In the genomic region with DNA sequence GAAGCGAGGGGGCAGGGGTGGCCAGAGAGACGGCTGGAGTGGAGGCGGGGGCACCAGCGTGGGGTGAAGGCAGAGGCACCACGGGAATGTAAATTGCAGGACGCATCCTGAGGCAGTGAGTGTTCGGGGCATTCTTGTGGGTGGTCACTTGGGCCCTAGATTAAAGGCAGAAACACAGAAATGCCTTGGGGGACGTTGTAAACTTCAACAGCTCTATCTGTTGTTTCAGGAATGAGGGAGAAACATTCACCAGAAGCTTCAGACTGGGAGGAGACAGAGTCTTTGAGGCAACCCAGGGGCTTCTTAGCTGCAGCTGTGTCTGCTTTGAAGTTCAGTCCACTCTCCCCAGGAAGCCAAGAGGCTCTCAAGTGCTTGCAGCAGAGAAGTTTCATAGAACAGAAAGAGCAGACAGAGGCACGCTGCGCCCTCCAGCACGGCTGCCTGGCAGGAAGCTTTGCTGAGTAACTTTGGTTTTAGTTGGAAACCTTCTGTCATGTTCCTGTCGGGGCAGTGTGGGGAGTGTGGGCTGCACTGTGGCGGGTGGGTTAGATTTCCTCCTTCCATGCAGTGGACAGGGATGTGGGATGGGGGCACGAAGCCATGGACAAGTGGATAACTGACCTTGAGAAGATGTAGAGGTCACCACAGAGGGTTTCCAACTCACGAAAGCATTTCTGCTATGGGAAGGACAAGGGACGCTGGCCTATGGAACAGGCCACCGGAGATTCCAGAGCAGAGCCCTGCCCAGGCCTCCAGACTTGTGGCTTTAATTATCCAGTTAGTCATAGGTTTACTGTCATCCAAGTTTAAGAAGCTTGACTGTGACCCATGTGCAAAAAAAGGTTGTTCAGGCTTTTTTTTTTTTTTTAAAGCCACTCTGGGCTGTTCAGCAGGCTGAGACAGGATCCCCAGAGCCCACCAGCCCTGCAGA, we compare ENCODE assay signal across 8 cellular contexts.
A peak's percentile ranks its signal among the peaks of the same experiment; 100 is the strongest.
DNase-seq lines count a peak whose midpoint lies in the region; ATAC-seq and TF ChIP-seq lines count a peak whose summit lies in the region.

No MANE protein-coding gene starts in this region.

- H3K9ac ChIP-seq in BLaER1 treated with 17β-estradiol and CSF1 and Interleukin-3, amounts not matched to agents 10 nM and 100 nM: peak overlapping the region; percentile 59 to 88 (median 73)
- peak overlapping the region; percentile 82 for H3K9ac ChIP-seq in HCT116 (ENCODE audit: low read length)

- DNase-seq in HCT116 (ENCODE audit: low read depth, low spot score) (peak; percentile 71), T-cell (peak; percentile 40 to 74 (median 58)), right cardiac atrium (peak; percentile 72 to 85 (median 82)), spleen (peak; percentile 92)
- DNase-seq in activated naive CD8-positive, alpha-beta T cell treated with anti-CD3 and anti-CD28 coated beads, Interleukin-2, amount 50 U/mL, for 24 hours: peak; percentile 82

- no TSS peak for BruUV-seq in HCT116 (replicated peaks; lab: Mats Ljungman, UMichigan)

- H3K9me2 ChIP-seq in HCT116 (ENCODE audit: insufficient read depth): no peaks in the 10 kb centered on the region

- RAD21 ChIA-PET in HCT116 (lab: Charles Lee; ENCODE audit: low non-redundant PET in 1 of 2, low total read pairs in 2 of 2, uncharacterized antibody in 2 of 2, unreplicated experiment in 2 of 2): interaction anchor here (0.6 to 0.9 kb wide), 4 partner anchors 25 to 115 kb away, joined by 3 to 4 read pairs (median 3); no protein-coding TSS in a partner anchor

- H3K4me2 ChIP-seq in BLaER1 treated with 17β-estradiol and CSF1 and Interleukin-3, amounts not matched to agents 10 nM and 100 nM: peak overlapping the region; percentile 76 to 100 (median 89)
- peak overlapping the region; percentile 82 for H3K4me2 ChIP-seq in HCT116 (ENCODE audit: low read length)

- peak; percentile 31 for ATAC-seq in HCT116
- ATAC-seq in T-cell (replicated peaks in 1 of 4): peak; percentile 31 to 43 (median 38)
- peak; percentile 34 for ATAC-seq in activated naive CD8-positive, alpha-beta T cell treated with anti-CD3 and anti-CD28 coated beads, Interleukin-2, amount 50 U/mL, for 24 hours
- ATAC-seq in right cardiac atrium: peak; percentile 59 to 66
- ATAC-seq in HG03159 (IDR thresholded peaks at IDR 0.05; ENCODE audit: unreplicated experiment): no peak
- no peak for ATAC-seq in HG03045 (IDR thresholded peaks at IDR 0.05; ENCODE audit: unreplicated experiment)

- WGBS in right cardiac atrium: 36% methylated on average over 17 of the region's 17 CpGs
- 26 to 36% (median 30%) methylated on average over 16 to 17 of the region's 17 CpGs for WGBS in spleen, 5 donors

- peak overlapping the region; percentile 59 to 77 (median 73) for H3K4me3 Mint-ChIP-seq in T-cell
- H3K4me3 Mint-ChIP-seq in activated naive CD8-positive, alpha-beta T cell treated with anti-CD3 and anti-CD28 coated beads, Interleukin-2, amount 50 U/mL, for 24 hours: peak overlapping the region; percentile 82

- H3K79me2 ChIP-seq in HCT116 (ENCODE audit: insufficient read depth, low read length): no peaks in the 10 kb centered on the region

- H3K4me1 Mint-ChIP-seq in T-cell: peaks cover 55 to 72% (median 63%) of the 10 kb centered on the region in 3 donors
- peaks cover 70% of the 10 kb centered on the region for H3K4me1 Mint-ChIP-seq in activated naive CD8-positive, alpha-beta T cell treated with anti-CD3 and anti-CD28 coated beads, Interleukin-2, amount 50 U/mL, for 24 hours

- no peaks in the 10 kb centered on the region for H4K20me1 ChIP-seq in BLaER1 treated with 17β-estradiol and CSF1 and Interleukin-3, amounts not matched to agents 10 nM and 100 nM
- H4K20me1 ChIP-seq in HCT116 (ENCODE audit: insufficient read depth): no peaks in the 10 kb centered on the region

- no peaks in the 10 kb centered on the region for H3K9me3 ChIP-seq in BLaER1 treated with 17β-estradiol and CSF1 and Interleukin-3, amounts not matched to agents 10 nM and 100 nM (replicated peaks in 1 of 11)
- no peaks in the 10 kb centered on the region for H3K9me3 ChIP-seq in HCT116 (ENCODE audit: control insufficient read depth in 1 of 2, insufficient read depth in 1 of 2, low read depth in 1 of 2, low read length in 2 of 2)
- no peaks in the 10 kb centered on the region for H3K9me3 ChIP-seq in right cardiac atrium (ENCODE audit: control insufficient read depth, low read length)
- H3K9me3 ChIP-seq in spleen: no peaks in the 10 kb centered on the region

- CTCF ChIA-PET in HCT116 (lab: Charles Lee): interaction anchor here (1.1 to 2.6 kb wide), 4 partner anchors 132 to 148 kb away, joined by 3 to 10 read pairs (median 4); a partner anchor contains a TSS
- CTCF ChIA-PET in T-cell (lab: Charles Lee): interaction anchor here (0.6 to 3.7 kb wide), 17 partner anchors 9 to 148 kb away, joined by 3 to 28 read pairs (median 4); a partner anchor contains a TSS

- H3K4me3 ChIP-seq in BLaER1 treated with 17β-estradiol and CSF1 and Interleukin-3, amounts not matched to agents 10 nM and 100 nM: peak overlapping the region in 7 of 10 experiments; percentile 4 to 40 (median 26); a peak in 11 of 20 replicates
- H3K4me3 ChIP-seq in HCT116 (replicated peaks in 1 of 2; ENCODE audit: low read depth in 1 of 2, low read length in 2 of 2) (peak overlapping the region; percentile 29 to 42), right cardiac atrium (ENCODE audit: low read length) (no peak overlapping the region), spleen (peak overlapping the region in 2 of 8 donors; percentile 17 to 70)

- H3K9me3 Mint-ChIP-seq in T-cell: no peaks in the 10 kb centered on the region
- no peaks in the 10 kb centered on the region for H3K9me3 Mint-ChIP-seq in activated naive CD8-positive, alpha-beta T cell treated with anti-CD3 and anti-CD28 coated beads, Interleukin-2, amount 50 U/mL, for 24 hours

- H3K4me1 ChIP-seq in BLaER1 treated with 17β-estradiol and CSF1 and Interleukin-3, amounts not matched to agents 10 nM and 100 nM: peaks cover 53 to 93% (median 71%) of the 10 kb centered on the region in 10 experiments
- H3K4me1 ChIP-seq in HCT116 (ENCODE audit: control insufficient read depth in 1 of 2, insufficient read depth in 2 of 2, low read length in 2 of 2): peaks cover 54 to 79% of the 10 kb centered on the region in 2 experiments
- peaks cover 5% of the 10 kb centered on the region for H3K4me1 ChIP-seq in right cardiac atrium (ENCODE audit: control insufficient read depth, insufficient read depth, low read length)
- peaks cover 46 to 73% (median 67%) of the 10 kb centered on the region in 6 donors for H3K4me1 ChIP-seq in spleen

- H3K36me3 Mint-ChIP-seq in T-cell: no peaks in the 10 kb centered on the region
- peaks cover 8% of the 10 kb centered on the region for H3K36me3 Mint-ChIP-seq in activated naive CD8-positive, alpha-beta T cell treated with anti-CD3 and anti-CD28 coated beads, Interleukin-2, amount 50 U/mL, for 24 hours (ENCODE audit: low read depth)

- peak overlapping the region; percentile 66 to 97 (median 83) for H3K27ac ChIP-seq in BLaER1 treated with 17β-estradiol and CSF1 and Interleukin-3, amounts not matched to agents 10 nM and 100 nM
- H3K27ac ChIP-seq in HCT116 (ENCODE audit: low read depth, low read length): peak overlapping the region; percentile 90
- peak overlapping the region; percentile 82 for H3K27ac ChIP-seq in right cardiac atrium (ENCODE audit: low read length)
- peak overlapping the region; percentile 74 to 96 (median 91) for H3K27ac ChIP-seq in spleen

- TF ChIP-seq CTCF in HCT116 (IDR thresholded peaks at IDR 0.05 in 2 of 3, conservative IDR thresholded peaks at IDR 0.05 in 1 of 3; ENCODE audit: borderline replicate concordance in 1 of 3, insufficient read depth in 1 of 3, low read depth in 2 of 3, low read length in 2 of 3) (no peak), spleen (IDR thresholded peaks at IDR 0.05 in 8 of 11, conservative IDR thresholded peaks at IDR 0.05 in 3 of 11) (peak in 2 of 11 experiments; percentile 10 to 11)

- POLR2A ChIA-PET in HCT116 (lab: Charles Lee) (interaction anchor here (0.6 to 3.8 kb wide), 12 partner anchors 10 to 148 kb away, joined by 3 to 26 read pairs (median 3); a partner anchor contains a TSS), T-cell (lab: Charles Lee) (interaction anchor here (0.6 to 2.9 kb wide), 12 partner anchors 20 to 595 kb away, joined by 3 to 11 read pairs (median 3); a partner anchor contains a TSS)

- H3K27me3 ChIP-seq in BLaER1 treated with 17β-estradiol and CSF1 and Interleukin-3, amounts not matched to agents 10 nM and 100 nM: no peaks in the 10 kb centered on the region
- no peaks in the 10 kb centered on the region for H3K27me3 ChIP-seq in HCT116 (ENCODE audit: insufficient read depth, low read length)
- H3K27me3 ChIP-seq in right cardiac atrium (ENCODE audit: control insufficient read depth, insufficient read depth): no peaks in the 10 kb centered on the region
- no peaks in the 10 kb centered on the region for H3K27me3 ChIP-seq in spleen (replicated peaks in 1 of 7)

- no peak overlapping the region for H2AFZ ChIP-seq in HCT116 (ENCODE audit: low read depth, low read length, poor library complexity, severe bottlenecking)

- peak; percentile 9 for TF ChIP-seq POLR2A in HCT116 (IDR thresholded peaks at IDR 0.05; ENCODE audit: borderline replicate concordance, extremely low read depth, insufficient read depth, insufficient read length)
- peak in 1 of 3 donors; percentile 68 for TF ChIP-seq POLR2A in spleen (IDR thresholded peaks at IDR 0.05)

- peak overlapping the region; percentile 98 for H3K27ac Mint-ChIP-seq in T-cell
- H3K27ac Mint-ChIP-seq in activated naive CD8-positive, alpha-beta T cell treated with anti-CD3 and anti-CD28 coated beads, Interleukin-2, amount 50 U/mL, for 24 hours: peak overlapping the region; percentile 99

- no peak for TF ChIP-seq RAD21 in HCT116 (IDR thresholded peaks at IDR 0.05; ENCODE audit: low read depth)

- intact Hi-C loops in HCT116 (cut with micrococcal nuclease) (loop anchor here (5.0 kb wide), 3 partner anchors 93 to 108 kb away; a partner anchor contains a TSS), right cardiac atrium (cut with DNase I) (loop anchor here in 2 of 4 donors (5.0 to 10.0 kb wide), 3 partner anchors 94 to 136 kb away; a partner anchor contains a TSS), spleen (cut with DNase I; ENCODE audit: low total_unique reads) (loop anchor here (10.0 kb wide), 1 partner anchor 116 kb away; no protein-coding TSS in a partner anchor)

- no peaks in the 10 kb centered on the region for H3K36me3 ChIP-seq in BLaER1 treated with 17β-estradiol and CSF1 and Interleukin-3, amounts not matched to agents 10 nM and 100 nM
- no peaks in the 10 kb centered on the region for H3K36me3 ChIP-seq in HCT116 (ENCODE audit: control insufficient read depth in 1 of 2, insufficient read depth in 2 of 2, low read length in 2 of 2)
- no peaks in the 10 kb centered on the region for H3K36me3 ChIP-seq in spleen

- H3K27me3 Mint-ChIP-seq in T-cell: no peaks in the 10 kb centered on the region
- peaks cover 2% of the 10 kb centered on the region for H3K27me3 Mint-ChIP-seq in activated naive CD8-positive, alpha-beta T cell treated with anti-CD3 and anti-CD28 coated beads, Interleukin-2, amount 50 U/mL, for 24 hours

TF ChIP-seq in HCT116, 20 proteins besides CTCF, POLR2A, EP300 and RAD21 (continues in another document):
- 0 out of 2 replicates have a peak, but pooled peaks have one; percentile 6 for TF ChIP-seq ZFX (IDR thresholded peaks at IDR 0.05)
- TF ChIP-seq CBX3 (IDR thresholded peaks at IDR 0.05; ENCODE audit: low read depth): no peak
- TF ChIP-seq POLR2AphosphoS5 (IDR thresholded peaks at IDR 0.05; ENCODE audit: low read depth, low read length): peak; percentile 41
- no peak for TF ChIP-seq SP1 (IDR thresholded peaks at IDR 0.05; ENCODE audit: low read depth)

Comparison
In these comparisons a context has a peak if more than half of its experiments do, and no peak if none do; other contexts are left out.
1. ATAC-seq: peak in HCT116 (single experiment), T-cell (4 of 4), activated naive CD8-positive, alpha-beta T cell treated with anti-CD3 and anti-CD28 coated beads, Interleukin-2, amount 50 U/mL, for 24 hours (single experiment) and right cardiac atrium (2 of 2); none in HG03159 (single experiment) and HG03045 (single experiment).
2. Peak in every context shown above with its lines, with median percentiles within 50 percentile points of each other: H3K27ac ChIP-seq and DNase-seq.